18 cellular contexts compared by ENCODE assay signal in genomic region chr9:70362952-70363351, GRCh38. TPM values are rescaled to one million over a fixed set of nuclear protein-coding genes. Genes with fewer than 3 reads are reported as not detected.
DNase-seq lines count a peak whose midpoint lies in the region; ATAC-seq, FAIRE-seq and TF ChIP-seq lines count a peak whose summit lies in the region.
"Had no signal": no experiment of that assay in that cellular context is flagged by ENCODE, and none has a peak within 500 bp of the region (broad histone marks: within the 10 kb centered on the region; RNA-seq: fewer than 3 reads in every experiment).

No MANE protein-coding gene starts in this region.

- no peaks in the 10 kb centered on the region for H3K36me3 ChIP-seq in bronchial epithelial cell (ENCODE audit: control insufficient read depth, insufficient read depth, low read length)
- H3K36me3 ChIP-seq: ascending aorta had no signal

- no peaks in the 10 kb centered on the region for H3K9me3 ChIP-seq in T-helper 17 cell (ENCODE audit: control insufficient read depth, low read length, poor library complexity, severe bottlenecking)
- H3K9me3 ChIP-seq: ascending aorta, tibial nerve had no signal

- no peak for FAIRE-seq in bronchial epithelial cell (lab: Jason Lieb, UNC)

- no peak overlapping the region for H3K27ac Mint-ChIP-seq in T-helper 17 cell
- H3K27ac Mint-ChIP-seq: activated CD8-positive, alpha-beta memory T cell treated with anti-CD3 and anti-CD28 coated beads, Interleukin-2, amount 10 ng/mL, durations not matched to agents 7 days and 5 days; CD4-positive, alpha-beta T cell; stimulated activated naive CD8-positive, alpha-beta T cell treated with anti-CD3 and anti-CD28 coated beads, Interleukin-15, amount 100 ng/mL, for 72 hours had no signal

- TF ChIP-seq CTCF in NB4 (IDR thresholded peaks at IDR 0.05; ENCODE audit: low read depth, low read length) = no peak
- no peak for TF ChIP-seq CTCF in bronchial epithelial cell (IDR thresholded peaks at IDR 0.05; ENCODE audit: insufficient read depth, low read length, severe bottlenecking)
- TF ChIP-seq CTCF in omental fat pad (IDR thresholded peaks at IDR 0.05) = no peak

- H3K4me3 ChIP-seq in NB4 (ENCODE audit: low read depth, low read length) = no peak overlapping the region
- no peak overlapping the region for H3K4me3 ChIP-seq in bronchial epithelial cell (ENCODE audit: low read depth, low read length)
- H3K4me3 ChIP-seq: ascending aorta, PC-9, tibial nerve had no signal

- DNase-seq in HPDE6-E6E7 (ENCODE audit: extremely low spot score) = peak; percentile 15
- peak; percentile 45 for DNase-seq in NB4 (ENCODE audit: low read depth)
- peak; percentile 53 for DNase-seq in bronchial epithelial cell (ENCODE audit: low read depth)
- no peak for DNase-seq in omental fat pad (ENCODE audit: low spot score)
- no peak for DNase-seq in SW 1271 (lab: John Stamatoyannopoulos, UW)
- DNase-seq in hepatic stellate cell (ENCODE audit: low spot score) = no peak
- no peak for DNase-seq in T-helper 17 cell
- DNase-seq: activated CD4-positive, alpha-beta T cell treated with anti-CD3 and anti-CD28 coated beads for 48 hours; activated CD8-positive, alpha-beta memory T cell treated with anti-CD3 and anti-CD28 coated beads, Interleukin-2, amount 10 ng/mL, durations not matched to agents 7 days and 5 days; activated naive CD4-positive, alpha-beta T cell treated with anti-CD3 and anti-CD28 coated beads, Interleukin-2, amount 50 U/mL, for 16 hours; CD4-positive, alpha-beta T cell; cerebellar nuclear complex; NCI-H69; PC-9; stimulated activated naive CD8-positive, alpha-beta T cell treated with anti-CD3 and anti-CD28 coated beads, Interleukin-15, amount 100 ng/mL, for 72 hours had no signal

- no peaks in the 10 kb centered on the region for H3K4me1 Mint-ChIP-seq in T-helper 17 cell
- H3K4me1 Mint-ChIP-seq: activated CD8-positive, alpha-beta memory T cell treated with anti-CD3 and anti-CD28 coated beads, Interleukin-2, amount 10 ng/mL, durations not matched to agents 7 days and 5 days; stimulated activated naive CD8-positive, alpha-beta T cell treated with anti-CD3 and anti-CD28 coated beads, Interleukin-15, amount 100 ng/mL, for 72 hours had no signal

- H3K27me3 ChIP-seq in bronchial epithelial cell (ENCODE audit: control insufficient read depth, insufficient read depth, low read length) = no peaks in the 10 kb centered on the region
- H3K27me3 ChIP-seq: ascending aorta, tibial nerve had no signal

- no peak overlapping the region for H3K4me3 Mint-ChIP-seq in T-helper 17 cell
- H3K4me3 Mint-ChIP-seq: activated CD8-positive, alpha-beta memory T cell treated with anti-CD3 and anti-CD28 coated beads, Interleukin-2, amount 10 ng/mL, durations not matched to agents 7 days and 5 days; CD4-positive, alpha-beta T cell; stimulated activated naive CD8-positive, alpha-beta T cell treated with anti-CD3 and anti-CD28 coated beads, Interleukin-15, amount 100 ng/mL, for 72 hours had no signal

- no peaks in the 10 kb centered on the region for H3K27me3 Mint-ChIP-seq in T-helper 17 cell
- H3K27me3 Mint-ChIP-seq: activated CD8-positive, alpha-beta memory T cell treated with anti-CD3 and anti-CD28 coated beads, Interleukin-2, amount 10 ng/mL, durations not matched to agents 7 days and 5 days; CD4-positive, alpha-beta T cell; stimulated activated naive CD8-positive, alpha-beta T cell treated with anti-CD3 and anti-CD28 coated beads, Interleukin-15, amount 100 ng/mL, for 72 hours had no signal

- no peaks in the 10 kb centered on the region for H3K36me3 Mint-ChIP-seq in T-helper 17 cell (ENCODE audit: low read depth)

- no peak for TF ChIP-seq POLR2A in NB4 (IDR thresholded peaks at IDR 0.05; ENCODE audit: extremely low read depth, insufficient read length)

- peak; percentile 43 for ATAC-seq in omental fat pad (ENCODE audit: low FRiP score)
- no peak for ATAC-seq in T-helper 17 cell
- ATAC-seq in GM18502 (IDR thresholded peaks at IDR 0.05; ENCODE audit: poor library complexity, unreplicated experiment) = no peak
- ATAC-seq: activated CD8-positive, alpha-beta memory T cell treated with anti-CD3 and anti-CD28 coated beads, Interleukin-2, amount 10 ng/mL, durations not matched to agents 7 days and 5 days; stimulated activated naive CD8-positive, alpha-beta T cell treated with anti-CD3 and anti-CD28 coated beads, Interleukin-15, amount 100 ng/mL, for 72 hours had no signal

RNA-seq across cellular contexts. Expression of gene KLF9, which starts 51.5 kb away (rescaled TPM):
- total RNA-seq in bronchial epithelial cell (41.9 and 44.0 TPM in 2 replicates), omental fat pad (100 to 1,000 TPM in 3 of 4 donors, 10 to 100 TPM in 1; 63.4 to 237 (median 164) TPM), T-helper 17 cell (10 to 100 TPM; 78.0 to 82.7 TPM)

Comparison
In these comparisons a context has a peak if more than half of its experiments do, and no peak if none do; other contexts are left out.
1. DNase-seq: peak in HPDE6-E6E7 (single experiment), NB4 (single experiment) and bronchial epithelial cell (single experiment); none in omental fat pad (single experiment), SW 1271 (0 of 2), hepatic stellate cell (single experiment) and T-helper 17 cell (0 of 3).